ENCODE assay signal across 1 cellular context in the genomic region with DNA sequence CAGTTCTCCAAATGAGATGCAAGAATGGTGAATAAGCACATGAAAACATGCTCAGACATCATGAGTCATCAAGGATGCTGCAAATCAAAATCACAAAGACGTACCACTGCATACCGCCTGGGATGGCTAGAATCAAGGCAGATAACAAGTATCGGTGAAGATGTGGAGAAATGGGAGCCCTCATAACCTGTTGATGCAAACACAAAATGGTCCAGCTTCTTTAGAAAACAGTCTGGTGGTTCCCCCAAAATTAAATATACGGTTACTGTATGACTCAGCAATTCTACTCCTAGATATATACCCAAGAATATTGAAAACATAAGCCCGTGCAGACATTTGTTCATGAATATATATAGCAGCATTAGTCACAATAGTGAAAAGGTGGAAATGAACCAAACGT.
TF ChIP-seq lines count a peak whose summit lies in the region.

No MANE protein-coding gene starts in this region.

TF ChIP-seq in IMR-90, 13 proteins besides CTCF, POLR2A, EP300 and RAD21 (continued from another document):
- TF ChIP-seq, protein P1, sequence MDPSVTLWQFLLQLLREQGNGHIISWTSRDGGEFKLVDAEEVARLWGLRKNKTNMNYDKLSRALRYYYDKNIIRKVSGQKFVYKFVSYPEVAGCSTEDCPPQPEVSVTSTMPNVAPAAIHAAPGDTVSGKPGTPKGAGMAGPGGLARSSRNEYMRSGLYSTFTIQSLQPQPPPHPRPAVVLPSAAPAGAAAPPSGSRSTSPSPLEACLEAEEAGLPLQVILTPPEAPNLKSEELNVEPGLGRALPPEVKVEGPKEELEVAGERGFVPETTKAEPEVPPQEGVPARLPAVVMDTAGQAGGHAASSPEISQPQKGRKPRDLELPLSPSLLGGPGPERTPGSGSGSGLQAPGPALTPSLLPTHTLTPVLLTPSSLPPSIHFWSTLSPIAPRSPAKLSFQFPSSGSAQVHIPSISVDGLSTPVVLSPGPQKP (IDR thresholded peaks at IDR 0.05; ENCODE audit: borderline replicate concordance, low read depth, low read length), result no peak
- TF ChIP-seq FOS (IDR thresholded peaks at IDR 0.05; ENCODE audit: low read depth, low read length) (no peak), CHD1 (IDR thresholded peaks at IDR 0.05; ENCODE audit: low read depth, low read length) (no peak), MAFK (IDR thresholded peaks at IDR 0.05; ENCODE audit: low read depth, low read length) (peak; percentile 39; the same call in 1 of the 2 replicates)
